In the genomic region with DNA sequence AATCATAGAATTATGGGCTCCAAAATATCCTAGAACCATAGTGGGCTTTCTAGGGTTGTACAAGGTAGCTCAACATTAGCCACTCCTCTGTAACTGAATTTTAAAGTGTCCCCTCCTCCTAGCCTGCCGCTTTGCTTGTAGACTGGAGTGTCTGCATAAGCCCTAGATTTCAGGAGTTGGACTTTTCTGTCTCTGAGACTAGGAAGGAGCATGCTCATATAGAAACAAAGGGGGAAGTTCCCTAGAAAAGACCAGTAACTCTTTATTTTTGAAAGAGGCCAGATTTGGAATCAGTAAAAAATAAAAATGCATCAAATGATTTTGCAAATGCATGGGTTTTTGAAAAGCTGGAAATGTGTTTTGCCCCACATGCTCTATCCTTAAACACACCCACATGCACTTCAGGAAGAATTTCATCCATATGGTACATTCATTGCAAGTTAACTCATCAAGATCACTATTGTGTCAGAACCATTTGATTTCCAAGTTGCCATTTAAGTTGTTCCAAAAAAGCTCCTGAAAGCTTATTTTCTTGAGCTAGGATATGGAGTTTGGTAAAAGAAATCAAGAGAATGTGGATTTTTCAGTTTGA, we compare ENCODE assay signal across 17 cellular contexts.
A peak's percentile ranks its signal among the peaks of the same experiment; 100 is the strongest.
DNase-seq lines count a peak whose midpoint lies in the region; ATAC-seq, FAIRE-seq and TF ChIP-seq lines count a peak whose summit lies in the region.
"Had no signal": no experiment of that assay in that cellular context is flagged by ENCODE, and none has a peak within 500 bp of the region (broad histone marks: within the 10 kb centered on the region; RNA-seq: fewer than 3 reads in every experiment).

No MANE protein-coding gene starts in this region.

- H3K27me3 ChIP-seq in spleen (replicated peaks in 1 of 7) = no peaks in the 10 kb centered on the region
- H3K27me3 ChIP-seq: SJSA1 had no signal

- no peak for DNase-seq in GM12892 (ENCODE audit: insufficient read length)
- DNase-seq in amniotic epithelial cell (ENCODE audit: low read depth) = peak; percentile 15
- no peak for DNase-seq in A172 (ENCODE audit: low spot score)
- no peak for DNase-seq in spleen
- DNase-seq in activated CD4-positive, alpha-beta T cell treated with anti-CD3 and anti-CD28 coated beads for 48 hours = no peak
- no peak for DNase-seq in stimulated activated CD4-positive, alpha-beta T cell treated with anti-CD3 and anti-CD28 coated beads, Interleukin-15, amount 100 ng/mL, for 24 hours
- DNase-seq: CD4-positive, alpha-beta memory T cell; DMS79 treated with DMSO at 0.1 percent for 48 hours; H7; NCI-H1436; NCI-H2029; NCI-H774; SW 1271 had no signal

- TF ChIP-seq POLR2A in GM12892 (IDR thresholded peaks at IDR 0.05; ENCODE audit: low read depth, low read length) (no peak), spleen (IDR thresholded peaks at IDR 0.05) (no peak)

- no peaks in the 10 kb centered on the region for H3K4me1 ChIP-seq in spleen

- intact Hi-C loops in spleen (cut with DNase I; ENCODE audit: low total_unique reads) = no loop called here

- ATAC-seq in HG02610 (IDR thresholded peaks at IDR 0.05; ENCODE audit: unreplicated experiment) = peak; percentile 62
- ATAC-seq: K562 had no signal

- WGBS in spleen, 5 donors = 71 to 95% (median 84%) methylated on average over 1 of the region's 1 CpG

- peak; percentile 5 for FAIRE-seq in GM12892 (lab: Jason Lieb, UNC)
- FAIRE-seq: GM12891, K562 had no signal

- no peak for TF ChIP-seq CTCF in spleen (IDR thresholded peaks at IDR 0.05 in 8 of 11, conservative IDR thresholded peaks at IDR 0.05 in 3 of 11)

- no peaks in the 10 kb centered on the region for H3K9me3 ChIP-seq in spleen
- H3K9me3 ChIP-seq: SJSA1 had no signal

- no peak overlapping the region for H3K27ac ChIP-seq in spleen
- H3K27ac ChIP-seq: SJSA1 had no signal

- no peak overlapping the region for H3K4me3 ChIP-seq in spleen
- H3K4me3 ChIP-seq: K562, SJSA1 had no signal

- H3K36me3 ChIP-seq in spleen = no peaks in the 10 kb centered on the region
- H3K36me3 ChIP-seq: SJSA1 had no signal
